ENCODE assay signal across 17 cellular contexts in genomic region chr2:168255866-168256265, GRCh38. TPM values are rescaled to one million over a fixed set of nuclear protein-coding genes. Genes with fewer than 3 reads are reported as not detected.
A peak's percentile ranks its signal among the peaks of the same experiment; 100 is the strongest.
DNase-seq lines count a peak whose midpoint lies in the region; ATAC-seq, FAIRE-seq and TF ChIP-seq lines count a peak whose summit lies in the region.
"Had no signal": no experiment of that assay in that cellular context is flagged by ENCODE, and none has a peak within 500 bp of the region (broad histone marks: within the 10 kb centered on the region; RNA-seq: fewer than 3 reads in every experiment).

No MANE protein-coding gene starts in this region.

- 0 out of 2 replicates have a peak overlapping the region, but pooled peaks have one; percentile 16 for H3K4ac ChIP-seq in IMR-90 (ENCODE audit: low read depth, low read length)

- no peaks in the 10 kb centered on the region for H3K79me1 ChIP-seq in IMR-90 (ENCODE audit: low read depth in 1 of 2, low read length in 2 of 2)

- H4K8ac ChIP-seq in IMR-90 (ENCODE audit: low read depth in 2 of 2, low read length in 2 of 2): no peak overlapping the region

- POLR2A ChIA-PET in IMR-90 (lab: Charles Lee; ENCODE audit: unreplicated experiment): no interaction called here

- no peak overlapping the region for H2BK15ac ChIP-seq in IMR-90 (ENCODE audit: low read depth, low read length)

- TF ChIP-seq RAD21 in IMR-90 (IDR thresholded peaks at IDR 0.05; ENCODE audit: low read length): no peak

- ATAC-seq in IMR-90 (ENCODE audit: low read depth) (no peak), left lung (peak; percentile 14), GM18861 (IDR thresholded peaks at IDR 0.05; ENCODE audit: unreplicated experiment) (no peak)
- ATAC-seq: GM23338, HCT116 had no signal

- H3K4me2 ChIP-seq in IMR-90 (ENCODE audit: low read depth, low read length) (no peak overlapping the region), astrocyte (ENCODE audit: low read length) (no peak overlapping the region)
- H3K4me2 ChIP-seq: GM23338, PC-9 had no signal

- H3K9me1 ChIP-seq in IMR-90 (ENCODE audit: insufficient read depth, low read length): peaks cover 2% of the 10 kb centered on the region; the same call in 1 of the 2 replicates

- dilution Hi-C loops in IMR-90 (cut with HindIII; ENCODE audit: low sequenced_read_pairs, unreplicated experiment): no loop called here

- H3K9me3 Mint-ChIP-seq in astrocyte (ENCODE audit: unreplicated experiment): peaks cover 15% of the 10 kb centered on the region

- 74% methylated on average over 2 of the region's 3 CpGs; no CpG with 5 or more reads in 1 of the 2 experiments for WGBS in IMR-90 (ENCODE audit: extremely low coverage in 2 of 2, insufficient read length in 1 of 2), 2 experiments

- no peak overlapping the region for H2BK5ac ChIP-seq in IMR-90 (ENCODE audit: low read depth, low read length, poor library complexity, severe bottlenecking)

- peak overlapping the region; percentile 60 for H3K27ac Mint-ChIP-seq in astrocyte (ENCODE audit: unreplicated experiment)
- H3K27ac Mint-ChIP-seq: GM23338 had no signal

- no peaks in the 10 kb centered on the region for H3K4me1 ChIP-seq in IMR-90 (ENCODE audit: control insufficient read depth, insufficient read depth, low read length)
- H3K4me1 ChIP-seq in astrocyte (ENCODE audit: insufficient read depth, low read length): peaks cover 4% of the 10 kb centered on the region
- peaks cover 0 to 4% of the 10 kb centered on the region in 2 donors for H3K4me1 ChIP-seq in left lung
- H3K4me1 ChIP-seq: SJCRH30 had no signal

- H2BK20ac ChIP-seq in IMR-90 (ENCODE audit: low read depth, low read length): no peak overlapping the region

- H3K4me3 ChIP-seq in IMR-90 (ENCODE audit: insufficient read depth, low read depth, low read length) (no peak overlapping the region), astrocyte (ENCODE audit: insufficient read depth, low read depth, low read length) (no peak overlapping the region), left lung (no peak overlapping the region), WERI-Rb-1 (ENCODE audit: low read depth, low read length) (no peak overlapping the region)
- H3K4me3 ChIP-seq: GM23338, PC-9, SJCRH30 had no signal

- H3K4me3 Mint-ChIP-seq in astrocyte (ENCODE audit: unreplicated experiment): no peak overlapping the region
- H3K4me3 Mint-ChIP-seq: GM23338 had no signal

- no peak overlapping the region for H3K18ac ChIP-seq in IMR-90 (ENCODE audit: low read depth, low read length)

- DNase-seq in IMR-90 (no peak), astrocyte (ENCODE audit: low read depth) (no peak), left lung (no peak), NCI-H2171 treated with DMSO at 0.1 percent for 48 hours (lab: John Stamatoyannopoulos, UW) (no peak), HUDEP-2 (lab: John Stamatoyannopoulos, UW; ENCODE audit: unreplicated experiment in 76 of 76) (no peak), WERI-Rb-1 (no peak)
- DNase-seq: ACHN, DND-41, NCI-H1105, SJCRH30 had no signal

- no TSS peak for BruUV-seq in IMR-90 (replicated peaks; lab: Mats Ljungman, UMichigan)

- no peak overlapping the region for H3K56ac ChIP-seq in IMR-90 (ENCODE audit: extremely low read depth, insufficient read depth, low read length)

- no peak for TF ChIP-seq POLR2A in IMR-90 (IDR thresholded peaks at IDR 0.05; ENCODE audit: low read depth, low read length)

- CTCF ChIA-PET in IMR-90 (lab: Yijun Ruan, JAX): no interaction called here

- in situ Hi-C loops in IMR-90 (cut with MboI; ENCODE audit: low sequenced_read_pairs): no loop called here

- H3K27me3 ChIP-seq in IMR-90 (ENCODE audit: control insufficient read depth, insufficient read depth, low read length) (no peaks in the 10 kb centered on the region), astrocyte (ENCODE audit: insufficient read depth, low read length) (no peaks in the 10 kb centered on the region), left lung (no peaks in the 10 kb centered on the region), WERI-Rb-1 (ENCODE audit: insufficient read depth, low read depth, severe bottlenecking) (no peaks in the 10 kb centered on the region)
- H3K27me3 ChIP-seq: SJCRH30 had no signal

- intact Hi-C loops in IMR-90 (cut with micrococcal nuclease) (no loop called here), left lung (cut with DNase I) (no loop called here)

- no peak overlapping the region for H4K5ac ChIP-seq in IMR-90 (ENCODE audit: low read depth, low read length)

- H4K91ac ChIP-seq in IMR-90 (ENCODE audit: insufficient read depth, low read depth, low read length): no peak overlapping the region

- no peak overlapping the region; the same call in 1 of the 2 replicates for H2AK5ac ChIP-seq in IMR-90 (ENCODE audit: low read depth, low read length)

- peak overlapping the region; percentile 83 for H3K27ac ChIP-seq in C4-2B
- no peak overlapping the region for H3K27ac ChIP-seq in IMR-90 (ENCODE audit: insufficient read depth, low read length)
- no peak overlapping the region for H3K27ac ChIP-seq in astrocyte (ENCODE audit: low read depth, low read length)
- no peak overlapping the region for H3K27ac ChIP-seq in left lung
- H3K27ac ChIP-seq in WERI-Rb-1: no peak overlapping the region
- H3K27ac ChIP-seq: PC-9, SJCRH30 had no signal

- no peaks in the 10 kb centered on the region for H4K20me1 ChIP-seq in IMR-90 (ENCODE audit: insufficient read depth, low read length)
- H4K20me1 ChIP-seq in astrocyte (ENCODE audit: insufficient read depth, low read length): no peaks in the 10 kb centered on the region

- no peak overlapping the region for H2BK120ac ChIP-seq in IMR-90 (ENCODE audit: low read depth, low read length)

- FAIRE-seq in astrocyte (lab: Jason Lieb, UNC): no peak
- FAIRE-seq: G401.6, HTR-8/SVneo had no signal

- no peak overlapping the region for H2AK9ac ChIP-seq in IMR-90 (replicated peaks; ENCODE audit: low read depth, low read length, poor library complexity)

- H2AFZ ChIP-seq in IMR-90 (replicated peaks; ENCODE audit: low read length, poor library complexity): peak overlapping the region; percentile 58
- H2AFZ ChIP-seq in astrocyte (ENCODE audit: low read depth, low read length): no peak overlapping the region
- H2AFZ ChIP-seq: GM23338, PC-9 had no signal

- H3K79me2 ChIP-seq in astrocyte (ENCODE audit: insufficient read depth, low read length): no peaks in the 10 kb centered on the region

- no peaks in the 10 kb centered on the region for H3K27me3 Mint-ChIP-seq in astrocyte (ENCODE audit: low read depth, unreplicated experiment)

- no peak overlapping the region for H3K9ac ChIP-seq in IMR-90 (ENCODE audit: low read depth, low read length)
- H3K9ac ChIP-seq in astrocyte (ENCODE audit: low read length): no peak overlapping the region

- no peak overlapping the region for H3K14ac ChIP-seq in IMR-90 (replicated peaks; ENCODE audit: low read depth, low read length)

- H3K9me3 ChIP-seq in IMR-90 (ENCODE audit: control insufficient read depth, insufficient read depth, low read length) (peaks cover 6% of the 10 kb centered on the region), astrocyte (ENCODE audit: insufficient read depth, low read depth, low read length) (peaks cover 7% of the 10 kb centered on the region), left lung (peaks cover 0 to 19% of the 10 kb centered on the region in 2 donors), WERI-Rb-1 (ENCODE audit: severe bottlenecking) (peaks cover 5% of the 10 kb centered on the region)

- H3K36me3 ChIP-seq in IMR-90 (ENCODE audit: control insufficient read depth, insufficient read depth, low read length): no peaks in the 10 kb centered on the region
- H3K36me3 ChIP-seq in astrocyte (ENCODE audit: insufficient read depth, low read length): no peaks in the 10 kb centered on the region
- H3K36me3 ChIP-seq in left lung: no peaks in the 10 kb centered on the region
- H3K36me3 ChIP-seq in WERI-Rb-1: no peaks in the 10 kb centered on the region
- H3K36me3 ChIP-seq: SJCRH30 had no signal

- TF ChIP-seq CTCF in C4-2B (conservative IDR thresholded peaks at IDR 0.05): no peak
- TF ChIP-seq CTCF in IMR-90 (conservative IDR thresholded peaks at IDR 0.05; ENCODE audit: low read depth, low read length): no peak
- no peak for TF ChIP-seq CTCF in astrocyte (IDR thresholded peaks at IDR 0.05; ENCODE audit: insufficient read depth, low read depth, low read length)
- TF ChIP-seq CTCF in left lung (IDR thresholded peaks at IDR 0.05): no peak
- no peak for TF ChIP-seq CTCF in WERI-Rb-1 (IDR thresholded peaks at IDR 0.05; ENCODE audit: low read depth, low read length)

- no peaks in the 10 kb centered on the region for H3K36me3 Mint-ChIP-seq in astrocyte (ENCODE audit: low read depth, unreplicated experiment)

- H3K23ac ChIP-seq in IMR-90 (ENCODE audit: low read depth, low read length): no peak overlapping the region

- H3K4me1 Mint-ChIP-seq in astrocyte (ENCODE audit: low read depth, unreplicated experiment): peaks cover 16% of the 10 kb centered on the region
- H3K4me1 Mint-ChIP-seq: GM23338 had no signal

TF ChIP-seq in IMR-90, 13 proteins besides CTCF, POLR2A, EP300 and RAD21 (continues in another document):
- TF ChIP-seq NFE2L2 (IDR thresholded peaks at IDR 0.05; ENCODE audit: low read depth, low read length): no peak
- TF ChIP-seq, protein P1, sequence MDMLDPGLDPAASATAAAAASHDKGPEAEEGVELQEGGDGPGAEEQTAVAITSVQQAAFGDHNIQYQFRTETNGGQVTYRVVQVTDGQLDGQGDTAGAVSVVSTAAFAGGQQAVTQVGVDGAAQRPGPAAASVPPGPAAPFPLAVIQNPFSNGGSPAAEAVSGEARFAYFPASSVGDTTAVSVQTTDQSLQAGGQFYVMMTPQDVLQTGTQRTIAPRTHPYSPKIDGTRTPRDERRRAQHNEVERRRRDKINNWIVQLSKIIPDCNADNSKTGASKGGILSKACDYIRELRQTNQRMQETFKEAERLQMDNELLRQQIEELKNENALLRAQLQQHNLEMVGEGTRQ (IDR thresholded peaks at IDR 0.05; ENCODE audit: low read depth, low read length): no peak
- TF ChIP-seq MAZ (IDR thresholded peaks at IDR 0.05; ENCODE audit: borderline replicate concordance, low read depth, low read length): no peak
- TF ChIP-seq RFX5 (IDR thresholded peaks at IDR 0.05; ENCODE audit: low read depth, low read length): no peak
- no peak for TF ChIP-seq MXI1 (IDR thresholded peaks at IDR 0.05; ENCODE audit: borderline replicate concordance, low read depth, low read length)
- TF ChIP-seq, protein P2, sequence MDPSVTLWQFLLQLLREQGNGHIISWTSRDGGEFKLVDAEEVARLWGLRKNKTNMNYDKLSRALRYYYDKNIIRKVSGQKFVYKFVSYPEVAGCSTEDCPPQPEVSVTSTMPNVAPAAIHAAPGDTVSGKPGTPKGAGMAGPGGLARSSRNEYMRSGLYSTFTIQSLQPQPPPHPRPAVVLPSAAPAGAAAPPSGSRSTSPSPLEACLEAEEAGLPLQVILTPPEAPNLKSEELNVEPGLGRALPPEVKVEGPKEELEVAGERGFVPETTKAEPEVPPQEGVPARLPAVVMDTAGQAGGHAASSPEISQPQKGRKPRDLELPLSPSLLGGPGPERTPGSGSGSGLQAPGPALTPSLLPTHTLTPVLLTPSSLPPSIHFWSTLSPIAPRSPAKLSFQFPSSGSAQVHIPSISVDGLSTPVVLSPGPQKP (IDR thresholded peaks at IDR 0.05; ENCODE audit: borderline replicate concordance, low read depth, low read length): no peak

RNA-seq across cellular contexts. Expression of gene STK39, which starts 8.5 kb away (rescaled TPM):
- 11.8 and 25.8 TPM in 2 replicates for total RNA-seq in IMR-90 (2012; rRNA removed)
- 12.8 and 16.4 TPM in 2 replicates for polyA plus RNA-seq in IMR-90 (2012; rRNA removed)
- 2.3 and 4.0 TPM in 2 replicates for polyA plus RNA-seq in IMR-90 (2012; cell fraction: cytosol; rRNA removed)
- 0.84 and 11.9 TPM in 2 replicates for polyA plus RNA-seq in IMR-90 (2012; cell fraction: nucleus; rRNA removed; ENCODE audit: low replicate concordance)
- total RNA-seq in astrocyte: 23.4 and 26.6 TPM in 2 replicates
- total RNA-seq in left lung: 10 to 100 TPM; 15.7 to 28.6 TPM
